8 cellular contexts compared by ENCODE assay signal in genomic region chr15:89419370-89419984, GRCh38.
DNase-seq lines count a peak whose midpoint lies in the region; ATAC-seq and TF ChIP-seq lines count a peak whose summit lies in the region.

No MANE protein-coding gene starts in this region.

- H3K9me3 ChIP-seq in HCT116 (ENCODE audit: control insufficient read depth in 1 of 2, insufficient read depth in 1 of 2, low read depth in 1 of 2, low read length in 2 of 2) (no peaks in the 10 kb centered on the region), RWPE2 (ENCODE audit: severe bottlenecking) (no peaks in the 10 kb centered on the region)

- RAD21 ChIA-PET in HCT116 (lab: Charles Lee; ENCODE audit: low non-redundant PET in 1 of 2, low total read pairs in 2 of 2, uncharacterized antibody in 2 of 2, unreplicated experiment in 2 of 2) = no interaction called here

- DNase-seq in HCT116 (ENCODE audit: low read depth, low spot score) (no peak), RWPE2 (ENCODE audit: low spot score) (no peak), endothelial cell (ENCODE audit: low spot score) (peak; percentile 84), omental fat pad (ENCODE audit: low spot score) (no peak), NCI-H2081 treated with DMSO at 0.1 percent for 48 hours (lab: John Stamatoyannopoulos, UW) (no peak), NCI-H1436 (lab: John Stamatoyannopoulos, UW) (no peak), NCI-H2107 (lab: John Stamatoyannopoulos, UW) (no peak), GDM1 (lab: John Stamatoyannopoulos, UW) (no peak)

- no peak overlapping the region for H2AFZ ChIP-seq in HCT116 (ENCODE audit: low read depth, low read length, poor library complexity, severe bottlenecking)

- no peaks in the 10 kb centered on the region for H3K36me3 Mint-ChIP-seq in endothelial cell (ENCODE audit: low read depth, unreplicated experiment)

- no peak overlapping the region for H3K9ac ChIP-seq in HCT116 (ENCODE audit: low read length)

- ATAC-seq in HCT116 (peak; percentile 32; the same call in 1 of the 2 replicates), RWPE2 (ENCODE audit: low read depth) (peak; percentile 68), omental fat pad (ENCODE audit: low FRiP score) (peak; percentile 51)

- H3K36me3 ChIP-seq in HCT116 (ENCODE audit: control insufficient read depth in 1 of 2, insufficient read depth in 2 of 2, low read length in 2 of 2) (no peaks in the 10 kb centered on the region), RWPE2 (ENCODE audit: low read depth) (no peaks in the 10 kb centered on the region)

- H3K4me3 Mint-ChIP-seq in endothelial cell (ENCODE audit: unreplicated experiment) = no peak overlapping the region

- H3K9me2 ChIP-seq in HCT116 (ENCODE audit: insufficient read depth) = no peaks in the 10 kb centered on the region

- no peak for TF ChIP-seq RAD21 in HCT116 (IDR thresholded peaks at IDR 0.05; ENCODE audit: low read depth)

- no peak for TF ChIP-seq POLR2A in HCT116 (IDR thresholded peaks at IDR 0.05; ENCODE audit: borderline replicate concordance, extremely low read depth, insufficient read depth, insufficient read length)

- BruUV-seq in HCT116 (replicated peaks; lab: Mats Ljungman, UMichigan) = no TSS peak

- H3K27ac Mint-ChIP-seq in endothelial cell (ENCODE audit: unreplicated experiment) = no peak overlapping the region

- H3K27ac ChIP-seq in HCT116 (ENCODE audit: low read depth, low read length) (no peak overlapping the region), RWPE2 (ENCODE audit: poor library complexity, severe bottlenecking) (no peak overlapping the region)

- peaks cover 7% of the 10 kb centered on the region for H3K4me1 Mint-ChIP-seq in endothelial cell (ENCODE audit: unreplicated experiment)

- peaks cover 5% of the 10 kb centered on the region for H3K27me3 Mint-ChIP-seq in endothelial cell (ENCODE audit: unreplicated experiment)

- CTCF ChIA-PET in HCT116 (lab: Charles Lee) = interaction anchor here (0.6 to 1.9 kb wide), 4 partner anchors 11 to 122 kb away, joined by 3 to 8 read pairs (median 6); no protein-coding TSS in a partner anchor

- no peaks in the 10 kb centered on the region for H3K9me3 Mint-ChIP-seq in endothelial cell (ENCODE audit: unreplicated experiment)

- no peaks in the 10 kb centered on the region for H4K20me1 ChIP-seq in HCT116 (ENCODE audit: insufficient read depth)

- H3K4me1 ChIP-seq in HCT116 (ENCODE audit: control insufficient read depth in 1 of 2, insufficient read depth in 2 of 2, low read length in 2 of 2) = no peaks in the 10 kb centered on the region
- no peaks in the 10 kb centered on the region for H3K4me1 ChIP-seq in RWPE2 (ENCODE audit: insufficient read depth, poor library complexity, severe bottlenecking)

- intact Hi-C loops in HCT116 (cut with micrococcal nuclease) = loop anchor here (5.0 kb wide), 1 partner anchor 62 kb away; no protein-coding TSS in a partner anchor

- H3K4me2 ChIP-seq in HCT116 (ENCODE audit: low read length) = no peak overlapping the region

- H3K79me2 ChIP-seq in HCT116 (ENCODE audit: insufficient read depth, low read length) = no peaks in the 10 kb centered on the region

- H3K4me3 ChIP-seq in HCT116 (replicated peaks in 1 of 2; ENCODE audit: low read depth in 1 of 2, low read length in 2 of 2) = no peak overlapping the region
- no peak overlapping the region for H3K4me3 ChIP-seq in RWPE2 (ENCODE audit: severe bottlenecking)

- TF ChIP-seq CTCF in HCT116 (IDR thresholded peaks at IDR 0.05 in 2 of 3, conservative IDR thresholded peaks at IDR 0.05 in 1 of 3; ENCODE audit: borderline replicate concordance in 1 of 3, insufficient read depth in 1 of 3, low read depth in 2 of 3, low read length in 2 of 3) (no peak), RWPE2 (IDR thresholded peaks at IDR 0.05; ENCODE audit: poor library complexity, severe bottlenecking) (no peak), endothelial cell (IDR thresholded peaks at IDR 0.05; ENCODE audit: unreplicated experiment) (no peak), omental fat pad (IDR thresholded peaks at IDR 0.05) (no peak)

- 0 out of 2 replicates have a peak, but pooled peaks cover 4% of the 10 kb centered on the region for H3K27me3 ChIP-seq in HCT116 (ENCODE audit: insufficient read depth, low read length)
- H3K27me3 ChIP-seq in RWPE2 (ENCODE audit: insufficient read depth, poor library complexity, severe bottlenecking) = peaks cover 35% of the 10 kb centered on the region

- POLR2A ChIA-PET in HCT116 (lab: Charles Lee) = interaction anchor here (1.5 kb wide), 1 partner anchor 9 kb away, joined by 3 read pairs; no protein-coding TSS in a partner anchor

TF ChIP-seq in HCT116, 20 proteins besides CTCF, POLR2A, EP300 and RAD21:
- no peak for TF ChIP-seq SRF (IDR thresholded peaks at IDR 0.05; ENCODE audit: low read depth)
- no peak for TF ChIP-seq MAX (IDR thresholded peaks at IDR 0.05)
- no peak for TF ChIP-seq CEBPB (IDR thresholded peaks at IDR 0.05; ENCODE audit: low read depth)
- peak; percentile 90 for TF ChIP-seq REST (IDR thresholded peaks at IDR 0.05; ENCODE audit: low read depth)
- no peak for TF ChIP-seq ZBTB33 (IDR thresholded peaks at IDR 0.05; ENCODE audit: extremely low read depth, insufficient replicate concordance, low read length)
